7 cellular contexts compared by ENCODE assay signal in genomic region chr15:69153067-69153466, GRCh38.
"Had no signal": no experiment of that assay in that cellular context is flagged by ENCODE, and none has a peak within 500 bp of the region (broad histone marks: within the 10 kb centered on the region; RNA-seq: fewer than 3 reads in every experiment).

No MANE protein-coding gene starts in this region.

- ATAC-seq: HepG2, K562 had no signal

- H3K9ac ChIP-seq: KMS-11 had no signal

- H3K4me2 ChIP-seq: KMS-11 had no signal

- FAIRE-seq: HepG2, HTR-8/SVneo, K562 had no signal

- H3K27ac ChIP-seq: HL-60, KMS-11 had no signal

- DNase-seq: KBM-7, KG1 had no signal

- H3K4me3 ChIP-seq: K562 had no signal
